Comparison of ENCODE assay signal across 8 cellular contexts in genomic region chr2:53969285-53970094, GRCh38. TPM values are rescaled to one million over a fixed set of nuclear protein-coding genes. Genes with fewer than 3 reads are reported as not detected.
A peak's percentile ranks its signal among the peaks of the same experiment; 100 is the strongest.
DNase-seq lines count a peak whose midpoint lies in the region; ATAC-seq, FAIRE-seq and TF ChIP-seq lines count a peak whose summit lies in the region.

No MANE protein-coding gene starts in this region.

- H3K56ac ChIP-seq in H1 (replicated peaks; ENCODE audit: insufficient read length, low read depth, low read length) = no peak overlapping the region

- 0 out of 2 replicates have a peak overlapping the region, but pooled peaks have one; percentile 50 for H2AFZ ChIP-seq in SK-N-SH (ENCODE audit: low read depth)
- no peak overlapping the region for H2AFZ ChIP-seq in H1 (ENCODE audit: low read length)

- TF ChIP-seq EP300 in SK-N-SH (IDR thresholded peaks at IDR 0.05; ENCODE audit: borderline replicate concordance in 1 of 2, low read depth in 1 of 2, low read length in 1 of 2) (0 out of 4 replicates have a peak, but pooled peaks of 1 of the 2 experiments have one; percentile 8), H1 (IDR thresholded peaks at IDR 0.05; ENCODE audit: borderline replicate concordance in 1 of 2, low read depth in 2 of 2, low read length in 2 of 2) (no peak)

- H4K20me1 ChIP-seq in SK-N-SH (ENCODE audit: insufficient read depth) = peaks cover 55% of the 10 kb centered on the region
- H4K20me1 ChIP-seq in H1 (replicated peaks in 1 of 2; ENCODE audit: control insufficient read depth in 1 of 2, insufficient read depth in 2 of 2, low read length in 2 of 2) = peaks cover 8% of the 10 kb centered on the region in 2 experiments

- peak; percentile 14 for FAIRE-seq in GM12892 (lab: Jason Lieb, UNC)
- no peak for FAIRE-seq in H1 (lab: Jason Lieb, UNC)

- no peaks in the 10 kb centered on the region for H3K79me1 ChIP-seq in H1 (ENCODE audit: low read depth, low read length)

- TF ChIP-seq CTCF in SK-N-SH (IDR thresholded peaks at IDR 0.05) = no peak
- TF ChIP-seq CTCF in H1 (IDR thresholded peaks at IDR 0.05; ENCODE audit: control extremely low read depth in 1 of 3, insufficient read depth in 1 of 3, low read depth in 1 of 3, low read length in 3 of 3) = no peak
- TF ChIP-seq CTCF in mucosa of descending colon (IDR thresholded peaks at IDR 0.05) = no peak
- TF ChIP-seq CTCF in vagina (IDR thresholded peaks at IDR 0.05) = no peak

- intact Hi-C loops in mucosa of descending colon (cut with DNase I, micrococcal nuclease) (no loop called here), vagina (cut with DNase I) (no loop called here)

- no peak overlapping the region for H2BK15ac ChIP-seq in H1 (ENCODE audit: low read length)

- H3K23me2 ChIP-seq in H1 (ENCODE audit: low read depth, low read length) = peaks cover 5% of the 10 kb centered on the region

- in situ Hi-C loops in KBM-7 (cut with MboI; ENCODE audit: low pct_unique_long_range_greater_than_20kb, low sequenced_read_pairs) = no loop called here

- peaks cover 11% of the 10 kb centered on the region for H3F3A ChIP-seq in SK-N-SH (replicated peaks; ENCODE audit: insufficient read depth)

- no peaks in the 10 kb centered on the region for H3K9me2 ChIP-seq in SK-N-SH

- H3K4me3 ChIP-seq in SK-N-SH (ENCODE audit: low read depth in 2 of 2, low read length in 1 of 2) (peak overlapping the region; percentile 82 to 88), H1 (ENCODE audit: extremely low read depth in 1 of 4, insufficient read depth in 2 of 4, low read depth in 3 of 4, low read length in 4 of 4) (peak overlapping the region; percentile 94 to 97 (median 96)), mucosa of descending colon (peak overlapping the region; percentile 92), vagina (peak overlapping the region; percentile 93 to 99)

- H3K27ac ChIP-seq in SK-N-SH (ENCODE audit: low read depth in 2 of 2, low read length in 1 of 2) = peak overlapping the region; percentile 79 to 89
- H3K27ac ChIP-seq in H1 (ENCODE audit: low read depth, low read length) = peak overlapping the region; percentile 53; the same call in 1 of the 2 replicates
- peak overlapping the region; percentile 98 for H3K27ac ChIP-seq in vagina

- CTCF ChIA-PET in SK-N-SH (lab: Yijun Ruan, JAX) (interaction anchor here (0.9 to 2.2 kb wide), 3 partner anchors 12 to 134 kb away, joined by 4 to 5 read pairs (median 5); no protein-coding TSS in a partner anchor), H1 (lab: Charles Lee; ENCODE audit: partially characterized antibody) (interaction anchor here (0.6 to 1.5 kb wide), 3 partner anchors 40 to 533 kb away, joined by 3 to 4 read pairs (median 3); no protein-coding TSS in a partner anchor)

- peaks cover 79% of the 10 kb centered on the region for H3K79me2 ChIP-seq in SK-N-SH (ENCODE audit: insufficient read depth)
- peaks cover 38 to 65% of the 10 kb centered on the region in 2 experiments for H3K79me2 ChIP-seq in H1 (ENCODE audit: control insufficient read depth in 1 of 2, insufficient read depth in 2 of 2, low read length in 2 of 2)

- no peak overlapping the region for H3K23ac ChIP-seq in H1 (ENCODE audit: insufficient read length)

- TF ChIP-seq POLR2A in GM12892 (IDR thresholded peaks at IDR 0.05; ENCODE audit: low read depth, low read length) = no peak
- TF ChIP-seq POLR2A in H1 (IDR thresholded peaks at IDR 0.05; ENCODE audit: control extremely low read depth in 1 of 2, low read depth in 2 of 2, low read length in 2 of 2) = no peak
- TF ChIP-seq POLR2A in vagina (IDR thresholded peaks at IDR 0.05) = no peak

- no peak overlapping the region for H2BK12ac ChIP-seq in H1 (ENCODE audit: low read depth, low read length)

- H4K8ac ChIP-seq in H1 (ENCODE audit: extremely low read depth, insufficient read depth, low read length) = peak overlapping the region; percentile 94; the same call in 1 of the 2 replicates

- H2BK20ac ChIP-seq in H1 (ENCODE audit: low read length) = no peak overlapping the region

- no peak overlapping the region for H3K18ac ChIP-seq in H1 (ENCODE audit: extremely low read depth, low read length)

- H3K9ac ChIP-seq in SK-N-SH = peak overlapping the region; percentile 90
- H3K9ac ChIP-seq in H1 (replicated peaks in 1 of 4; ENCODE audit: extremely low read depth in 1 of 4, low read depth in 3 of 4, low read length in 3 of 4) = peak overlapping the region; percentile 78 to 93 (median 87)

- no peak for TF ChIP-seq RAD21 in SK-N-SH (IDR thresholded peaks at IDR 0.05; ENCODE audit: low read length)
- TF ChIP-seq RAD21 in H1 (IDR thresholded peaks at IDR 0.05 in 1 of 2, conservative IDR thresholded peaks at IDR 0.05 in 1 of 2; ENCODE audit: low read depth in 2 of 2, low read length in 2 of 2) = no peak

- H4K5ac ChIP-seq in H1 (ENCODE audit: insufficient read length, low read depth, low read length) = no peak overlapping the region

- H3K9me3 ChIP-seq in SK-N-SH (no peaks in the 10 kb centered on the region), H1 (ENCODE audit: insufficient read depth in 2 of 2, low read depth in 1 of 2, low read length in 1 of 2) (no peaks in the 10 kb centered on the region), mucosa of descending colon (no peaks in the 10 kb centered on the region), vagina (no peaks in the 10 kb centered on the region)

- 3% methylated on average over 12 of the region's 12 CpGs for WGBS in SK-N-SH (ENCODE audit: low lambda C conversion rate)
- WGBS in H1 (ENCODE audit: extremely low coverage in 1 of 2, insufficient coverage in 1 of 2, insufficient read length in 1 of 2, insufficient replicate concordance in 2 of 2, low coverage in 1 of 2, low lambda C conversion rate in 2 of 2, missing lambda C conversion rate in 1 of 2), 2 experiments = 18% methylated on average over 11 of the region's 12 CpGs; no CpG with 5 or more reads in 1 of the 2 experiments

- H3K4ac ChIP-seq in H1 (replicated peaks; ENCODE audit: insufficient read length, low read depth, low read length) = no peak overlapping the region

- DNase-seq in AG08396 (ENCODE audit: low spot score) (peak; percentile 58), GM12892 (ENCODE audit: insufficient read length) (no peak), KBM-7 (peak; percentile 43), SK-N-SH (peak; percentile 16), H1 (ENCODE audit: low read depth in 1 of 2, low spot score in 2 of 2) (no peak), mucosa of descending colon (peak in 1 of 3 donors; percentile 19), vagina (ENCODE audit: extremely low spot score in 2 of 2) (no peak)
- DNase-seq in activated CD8-positive, alpha-beta memory T cell treated with anti-CD3 and anti-CD28 coated beads, Interleukin-2, amount 50 U/mL, for 48 hours = no peak

- H4K91ac ChIP-seq in H1 (replicated peaks; ENCODE audit: insufficient read length, low read length) = no peak overlapping the region

- no peaks in the 10 kb centered on the region for H3K27me3 ChIP-seq in SK-N-SH (ENCODE audit: insufficient read depth)
- H3K27me3 ChIP-seq in H1 (replicated peaks in 1 of 4; ENCODE audit: control insufficient read depth in 3 of 4, extremely low read depth in 1 of 4, insufficient read depth in 3 of 4, low read length in 3 of 4) = no peaks in the 10 kb centered on the region
- no peaks in the 10 kb centered on the region for H3K27me3 ChIP-seq in vagina

- H2AK5ac ChIP-seq in H1 (ENCODE audit: low read depth, low read length) = no peak overlapping the region

- H3K4me1 ChIP-seq in SK-N-SH (ENCODE audit: control insufficient read depth in 1 of 2, insufficient read depth in 2 of 2, low read depth in 1 of 2, low read length in 1 of 2) (no peaks in the 10 kb centered on the region; a peak in 1 of 4 replicates), H1 (replicated peaks in 1 of 4; ENCODE audit: control insufficient read depth in 3 of 4, insufficient read depth in 4 of 4, low read length in 3 of 4) (peaks cover 0 to 5% (median 3%) of the 10 kb centered on the region in 4 experiments; a peak in 4 of 7 replicates), mucosa of descending colon (ENCODE audit: low read depth) (peaks cover 19% of the 10 kb centered on the region), vagina (peaks cover 62% of the 10 kb centered on the region)

- POLR2A ChIA-PET in SK-N-SH (lab: Yijun Ruan, JAX) (no interaction called here), H1 (lab: Charles Lee; ENCODE audit: partially characterized antibody) (interaction anchor here (1.0 to 3.4 kb wide), 7 partner anchors 9 to 112 kb away, joined by 3 to 25 read pairs (median 3); no protein-coding TSS in a partner anchor)

- H3K14ac ChIP-seq in H1 (ENCODE audit: insufficient read length) = no peak overlapping the region

- H3K4me2 ChIP-seq in SK-N-SH = peak overlapping the region; percentile 93
- H3K4me2 ChIP-seq in H1 (ENCODE audit: insufficient read depth in 1 of 2, low read depth in 2 of 2, low read length in 2 of 2) = peak overlapping the region; percentile 70 to 91

- no peak overlapping the region for H2BK5ac ChIP-seq in H1 (ENCODE audit: low read depth, low read length)

- no peak overlapping the region for H2BK120ac ChIP-seq in H1 (replicated peaks; ENCODE audit: low read depth, low read length)

- ATAC-seq in mucosa of descending colon = peak; percentile 55

- peaks cover under 1% of the 10 kb centered on the region in 2 experiments for H3K36me3 ChIP-seq in SK-N-SH (replicated peaks in 1 of 2; ENCODE audit: control insufficient read depth in 1 of 2, insufficient read depth in 2 of 2, low read length in 1 of 2)
- peaks cover 0 to 3% (median 0%) of the 10 kb centered on the region in 4 experiments; a peak in 1 of 8 replicates for H3K36me3 ChIP-seq in H1 (ENCODE audit: control insufficient read depth in 2 of 4, insufficient read depth in 4 of 4, low read length in 3 of 4)
- no peaks in the 10 kb centered on the region for H3K36me3 ChIP-seq in mucosa of descending colon (ENCODE audit: low read depth)
- H3K36me3 ChIP-seq in vagina = peaks cover 0 to 6% of the 10 kb centered on the region in 2 donors

TF ChIP-seq in SK-N-SH, 30 proteins besides CTCF, POLR2A, EP300 and RAD21 (continues in another document):
- no peak for TF ChIP-seq POLR2AphosphoS5 (IDR thresholded peaks at IDR 0.05; ENCODE audit: low read depth, low read length)

TF ChIP-seq in H1, 55 proteins besides CTCF, POLR2A, EP300 and RAD21 (continues in another document):
- TF ChIP-seq MAFK (IDR thresholded peaks at IDR 0.05; ENCODE audit: low read depth, low read length) = peak; percentile 35; the same call in 1 of the 2 replicates

RNA-seq across cellular contexts. Expression of gene PSME4, which starts 1.3 kb away (rescaled TPM):
- 22.6 TPM for polyA plus RNA-seq in GM12892 (2012; ENCODE audit: missing spikeins)
- polyA plus RNA-seq in SK-N-SH (2012; rRNA removed) (12.8 and 16.2 TPM in 2 replicates), H1 (2011; rRNA removed) (21.5 and 42.2 TPM in 2 replicates)
- polyA plus RNA-seq in SK-N-SH (2012; cell fraction: cytosol; rRNA removed) = 13.2 and 14.4 TPM in 2 replicates
- polyA plus RNA-seq in SK-N-SH (2012; cell fraction: nucleus; rRNA removed) = 19.1 and 46.4 TPM in 2 replicates
- total RNA-seq in H1 (2021; fragmentation: NEBNext Ultra II Directional; extraction: Animal tissue kit (Norgen Biotek cat#: 25700)) = 104 and 116 TPM in 2 replicates
- polyA plus RNA-seq in H1 (2011; cell fraction: cytosol; rRNA removed) = 34.5 TPM
- 20.9 TPM for polyA plus RNA-seq in H1 (2011; cell fraction: nucleus; rRNA removed)
- 56.0 to 83.0 TPM (median 66.7 TPM) in 4 replicates for polyA plus RNA-seq in H1 (2012, experiment 1 of 2)
- 5.5 TPM for polyA plus RNA-seq in H1 (2012, experiment 2 of 2)
- polyA plus RNA-seq in H1 (2013, experiment 1 of 2) = 46.7 TPM
- polyA plus RNA-seq in H1 (2013, experiment 2 of 2) = 48.3 TPM
- 106 and 141 TPM in 2 replicates for polyA minus RNA-seq in H1 (2011; rRNA and poly(A)+ RNA removed)
- 45.9 TPM for polyA minus RNA-seq in H1 (2011; cell fraction: cytosol; rRNA and poly(A)+ RNA removed)
- 77.7 TPM for polyA minus RNA-seq in H1 (2011; cell fraction: nucleus; rRNA and poly(A)+ RNA removed)
- total RNA-seq in mucosa of descending colon (10 to 100 TPM; 33.7 to 50.9 (median 50.3) TPM), vagina (71.2 TPM)

Comparison
In these comparisons a context has a peak if more than half of its experiments do, and no peak if none do; other contexts are left out.
1. DNase-seq: peak in AG08396 (single experiment), KBM-7 (single experiment) and SK-N-SH (single experiment); none in GM12892 (single experiment), H1 (0 of 2), vagina (0 of 2) and activated CD8-positive, alpha-beta memory T cell treated with anti-CD3 and anti-CD28 coated beads, Interleukin-2, amount 50 U/mL, for 48 hours (single experiment).
2. Peak in every context shown above with its lines, with median percentiles within 50 percentile points of each other: H3K27ac ChIP-seq and H3K4me3 ChIP-seq.